Comparison of ENCODE assay signal across 1 cellular context in genomic region chr5:52863715-52864114, GRCh38.
TF ChIP-seq lines count a peak whose summit lies in the region.

No MANE protein-coding gene starts in this region.

TF ChIP-seq in HepG2, 621 proteins besides CTCF, POLR2A, EP300 and RAD21 (continued from another document):
- TF ChIP-seq NFAT5 (CRISPR knock-in tag; IDR thresholded peaks at IDR 0.05) (no peak), KAT7 (CRISPR knock-in tag; IDR thresholded peaks at IDR 0.05; ENCODE audit: borderline replicate concordance) (no peak), ZNF652 (CRISPR knock-in tag; IDR thresholded peaks at IDR 0.05; ENCODE audit: borderline replicate concordance, low read depth) (no peak), ZNF609 (CRISPR knock-in tag; IDR thresholded peaks at IDR 0.05; ENCODE audit: borderline replicate concordance) (no peak), ATF4 (CRISPR knock-in tag; IDR thresholded peaks at IDR 0.05) (no peak)
